12 cellular contexts compared by ENCODE assay signal in the genomic region with DNA sequence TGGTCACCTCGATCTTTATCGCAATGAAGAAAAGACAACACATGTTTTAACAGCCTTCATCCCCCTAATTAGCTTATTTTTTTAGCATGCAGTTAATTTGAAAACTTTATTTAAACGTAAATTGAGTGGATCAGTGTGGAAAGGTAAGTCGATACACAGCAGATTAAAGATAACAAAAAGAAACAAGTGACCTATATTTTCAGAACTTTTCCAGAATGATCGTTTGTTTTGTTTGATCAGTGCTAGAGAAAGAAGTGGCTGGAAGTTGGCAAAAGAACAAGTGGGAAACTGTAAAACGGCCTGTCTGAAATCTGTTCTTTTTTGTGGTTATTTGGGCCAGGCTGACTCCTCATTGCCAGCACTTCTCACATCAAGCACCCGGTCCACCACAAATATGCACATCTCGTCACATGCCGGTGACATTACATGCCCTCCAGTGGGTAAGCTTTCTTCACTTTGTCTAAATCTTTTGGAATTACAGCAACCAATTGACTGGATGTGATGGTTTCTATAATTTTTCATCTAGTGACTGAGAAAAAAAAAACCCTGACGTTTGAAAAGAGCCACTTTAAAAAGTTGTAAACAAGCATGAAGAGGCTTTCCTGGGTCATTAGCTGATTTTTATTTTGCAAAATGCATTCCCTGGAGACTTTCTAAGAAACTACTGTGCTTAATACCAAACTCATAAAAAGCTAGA. TPM values are rescaled to one million over a fixed set of nuclear protein-coding genes. Genes with fewer than 3 reads are reported as not detected.
A peak's percentile ranks its signal among the peaks of the same experiment; 100 is the strongest.
DNase-seq lines count a peak whose midpoint lies in the region; ATAC-seq and TF ChIP-seq lines count a peak whose summit lies in the region.
"Had no signal": no experiment of that assay in that cellular context is flagged by ENCODE, and none has a peak within 500 bp of the region (broad histone marks: within the 10 kb centered on the region; RNA-seq: fewer than 3 reads in every experiment).

No MANE protein-coding gene starts in this region.

- no peak for TF ChIP-seq CTCF in fibroblast of the aortic adventitia (IDR thresholded peaks at IDR 0.05; ENCODE audit: insufficient read depth, low read length)
- no peak for TF ChIP-seq CTCF in testis (IDR thresholded peaks at IDR 0.05)

- no peaks in the 10 kb centered on the region for H3K9me3 ChIP-seq in testis
- H3K9me3 ChIP-seq: uterus had no signal

- no peak for TF ChIP-seq POLR2A in testis (IDR thresholded peaks at IDR 0.05)

- no peaks in the 10 kb centered on the region for H3K27me3 ChIP-seq in testis
- no peaks in the 10 kb centered on the region for H3K27me3 ChIP-seq in H7 (ENCODE audit: control insufficient read depth, insufficient read depth, low read length)
- H3K27me3 ChIP-seq: uterus had no signal

- intact Hi-C loops in testis (cut with DNase I; ENCODE audit: low total_unique reads) = no loop called here

- H3K4me3 ChIP-seq in fibroblast of the aortic adventitia (ENCODE audit: low read depth, low read length) (no peak overlapping the region), testis (no peak overlapping the region), H7 (ENCODE audit: insufficient read depth, low read depth, low read length) (no peak overlapping the region)
- H3K4me3 ChIP-seq: uterus had no signal

- H3K4me1 ChIP-seq in testis = peaks cover 5% of the 10 kb centered on the region
- H3K4me1 ChIP-seq: uterus had no signal

- ATAC-seq in HG02981 (IDR thresholded peaks at IDR 0.05; ENCODE audit: unreplicated experiment) = no peak
- ATAC-seq: activated CD4-positive, CD25-positive, alpha-beta regulatory T cell treated with anti-CD3 and anti-CD28 coated beads, Interleukin-2, amount 50 U/mL, for 24 hours had no signal

- in situ Hi-C loops in SK-MEL-5 (cut with HindIII; ENCODE audit: low pct_unique_long_range_greater_than_20kb, low sequenced_read_pairs) = no loop called here

- WGBS in testis, 2 donors = 29 to 36% methylated on average over 10 of the region's 10 CpGs

- peak overlapping the region; percentile 57 to 76 for H3K27ac ChIP-seq in testis
- H3K27ac ChIP-seq: uterus had no signal

- peak; percentile 44 for DNase-seq in NK-92 treated with Interleukin-12 subunit alpha and Interleukin-12 subunit beta, amount 100 ng/mL, for 24 hours (lab: John Stamatoyannopoulos, UW)
- DNase-seq in NK-92 (lab: John Stamatoyannopoulos, UW; ENCODE audit: unreplicated experiment) (no peak), SK-MEL-5 (ENCODE audit: low read depth, low spot score) (peak; percentile 96), fibroblast of the aortic adventitia (ENCODE audit: low read depth) (peak; percentile 54), testis (peak; percentile 54), NOMO-1 treated with dmso at 0.1 percent for 144 hours (lab: John Stamatoyannopoulos, UW; ENCODE audit: unreplicated experiment) (no peak), H7 (no peak)
- DNase-seq: uterus had no signal

- H3K36me3 ChIP-seq in testis (ENCODE audit: low read depth, missing control alignments) = no peaks in the 10 kb centered on the region
- no peaks in the 10 kb centered on the region for H3K36me3 ChIP-seq in H7 (replicated peaks; ENCODE audit: control insufficient read depth, insufficient read depth, low read length)
- H3K36me3 ChIP-seq: uterus had no signal

RNA-seq across cellular contexts. Expression of gene C7orf33, which starts 33.2 kb away (rescaled TPM):
- total RNA-seq in SK-MEL-5 (2014; rRNA removed; shearing (Covaris generic)) = not detected in 2 replicates
- not detected in 2 replicates for polyA plus RNA-seq in SK-MEL-5 (2015; cell fraction: cytosol; rRNA removed)
- not detected in 2 replicates for polyA plus RNA-seq in SK-MEL-5 (2015; cell fraction: nucleus; rRNA removed)
- total RNA-seq in fibroblast of the aortic adventitia (ENCODE audit: low replicate concordance) = not detected in 2 replicates
- under 1 TPM; 0.19 to 0.24 TPM for total RNA-seq in testis
- polyA plus RNA-seq in testis (ENCODE audit: insufficient read depth, low read depth, low replicate concordance) = not detected
- total RNA-seq in H7 (2014; rRNA removed; shearing (Covaris generic)) = not detected in 2 replicates
- total RNA-seq: osteocyte, uterus had no signal
- polyA plus RNA-seq: AG04450 had no signal

Comparison
In these comparisons a context has a peak if more than half of its experiments do, and no peak if none do; other contexts are left out.
1. DNase-seq: peak in NK-92 treated with Interleukin-12 subunit alpha and Interleukin-12 subunit beta, amount 100 ng/mL, for 24 hours (single experiment), SK-MEL-5 (single experiment), fibroblast of the aortic adventitia (single experiment) and testis (single experiment); none in NK-92 (single experiment), NOMO-1 treated with dmso at 0.1 percent for 144 hours (single experiment) and H7 (single experiment).